25 cellular contexts compared by ENCODE assay signal in the genomic region with DNA sequence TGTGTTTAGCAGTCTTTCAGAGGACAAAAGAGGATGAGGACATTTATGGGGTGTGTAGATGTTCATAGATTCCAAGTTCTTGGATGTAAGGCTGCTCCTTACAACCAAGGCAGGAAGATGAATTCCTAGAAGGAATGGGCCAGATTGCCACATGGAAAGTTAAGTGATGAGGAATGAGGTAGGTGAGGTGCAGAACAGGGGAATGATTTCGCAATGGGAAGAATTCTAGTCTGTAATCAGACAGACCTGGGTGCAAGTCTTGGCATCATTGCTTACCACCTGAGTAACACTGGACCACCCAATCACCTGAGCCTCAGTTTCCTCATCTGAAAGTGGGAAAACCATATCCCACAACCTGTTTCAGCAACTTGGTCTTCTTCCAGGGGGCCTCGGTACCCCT.
"Had no signal": no experiment of that assay in that cellular context is flagged by ENCODE, and none has a peak within 500 bp of the region (broad histone marks: within the 10 kb centered on the region; RNA-seq: fewer than 3 reads in every experiment).

No MANE protein-coding gene starts in this region.

- H3K9me3 ChIP-seq: lower lobe of right lung, mucosa of descending colon, pancreas, prostate gland, uterus had no signal

- H3K27ac ChIP-seq: left lung, lower lobe of right lung, pancreas, prostate gland, tibial nerve, uterus had no signal

- DNase-seq: hippocampal formation; immature natural killer cell; kidney; left colon; left lung; lower lobe of right lung; midbrain; mucosa of descending colon; naive thymus-derived CD4-positive, alpha-beta T cell; nucleus accumbens; pancreas; retina; right cardiac atrium; stimulated activated CD4-positive, alpha-beta T cell treated with anti-CD3 and anti-CD28 coated beads, Interleukin-1b, Interleukin-23, amount 100 ng/mL, for 48 hours; stimulated activated CD4-positive, alpha-beta T cell treated with anti-CD3 and anti-CD28 coated beads, Interleukin-2, amount 100 ng/mL, for 48 hours; stimulated activated CD4-positive, alpha-beta T cell treated with anti-CD3 and anti-CD28 coated beads, Interleukin-4, amount 100 ng/mL, for 4 hours; stimulated activated CD8-positive, alpha-beta memory T cell treated with anti-CD3 and anti-CD28 coated beads, Interleukin-4, amount 100 ng/mL, for 48 hours; stimulated activated naive CD4-positive, alpha-beta T cell treated with Interleukin-2 at 50 U/mL for 16 hours; stimulated activated naive CD8-positive, alpha-beta T cell treated with anti-CD3 and anti-CD28 coated beads, Interleukin-15, amount 100 ng/mL, for 72 hours; substantia nigra; uterus had no signal

- H3K36me3 ChIP-seq: left lung, lower lobe of right lung, pancreas, prostate gland, tibial nerve, uterus had no signal

- FAIRE-seq: islet of Langerhans, kidney, pancreas had no signal

- H3K4me1 ChIP-seq: left lung, lower lobe of right lung, pancreas, tibial nerve, uterus had no signal

- H3K27me3 ChIP-seq: left lung, pancreas, tibial nerve, uterus had no signal

- H3K4me3 ChIP-seq: left lung, lower lobe of right lung, mucosa of descending colon, pancreas, prostate gland, smooth muscle cell, tibial nerve, uterus had no signal

- H3K4me2 ChIP-seq: smooth muscle cell had no signal

- ATAC-seq: left colon; left lung; lower lobe of right lung; mucosa of descending colon; naive thymus-derived CD4-positive, alpha-beta T cell; pancreas; right cardiac atrium; stimulated activated naive CD8-positive, alpha-beta T cell treated with anti-CD3 and anti-CD28 coated beads, Interleukin-15, amount 100 ng/mL, for 72 hours had no signal
